ENCODE assay signal across 10 cellular contexts in genomic region chr1:17569200-17570139, GRCh38. TPM values are rescaled to one million over a fixed set of nuclear protein-coding genes. Genes with fewer than 3 reads are reported as not detected.
DNase-seq lines count a peak whose midpoint lies in the region; ATAC-seq and TF ChIP-seq lines count a peak whose summit lies in the region.
"Had no signal": no experiment of that assay in that cellular context is flagged by ENCODE, and none has a peak within 500 bp of the region (broad histone marks: within the 10 kb centered on the region; RNA-seq: fewer than 3 reads in every experiment).

No MANE protein-coding gene starts in this region.

- H3K79me2 ChIP-seq in ACC112 (ENCODE audit: control insufficient read depth, insufficient read depth, low read length, unreplicated experiment): peaks cover 20% of the 10 kb centered on the region

- H2AFZ ChIP-seq in ACC112 (ENCODE audit: low read length, unreplicated experiment): peak overlapping the region; percentile 37

- TF ChIP-seq POLR2A in esophagus muscularis mucosa (IDR thresholded peaks at IDR 0.05; ENCODE audit: low read depth): no peak

- H3K9me3 ChIP-seq in esophagus muscularis mucosa (no peaks in the 10 kb centered on the region), muscle layer of colon (ENCODE audit: low read length) (no peaks in the 10 kb centered on the region)
- H3K9me3 ChIP-seq: neutrophil had no signal

- H3K27ac ChIP-seq in ACC112 (ENCODE audit: low read depth, low read length): peak overlapping the region; percentile 93
- H3K27ac ChIP-seq in esophagus muscularis mucosa (replicated peaks in 1 of 4): peak overlapping the region; percentile 92 to 98 (median 96)
- H3K27ac ChIP-seq in muscle layer of colon (ENCODE audit: low read depth, low read length): peak overlapping the region; percentile 87
- H3K27ac ChIP-seq: neutrophil had no signal

- ATAC-seq in GM18867 (IDR thresholded peaks at IDR 0.05; ENCODE audit: unreplicated experiment) (no peak), HG02884 (IDR thresholded peaks at IDR 0.05; ENCODE audit: unreplicated experiment) (no peak), HG03354 (IDR thresholded peaks at IDR 0.05; ENCODE audit: poor library complexity, severe bottlenecking, unreplicated experiment) (no peak)

- H3K4me1 ChIP-seq in ACC112 (ENCODE audit: control insufficient read depth, insufficient read depth, low read length, unreplicated experiment) (peaks cover 21% of the 10 kb centered on the region), esophagus muscularis mucosa (peaks cover 90 to 100% (median 100%) of the 10 kb centered on the region in 4 donors), muscle layer of colon (ENCODE audit: insufficient read depth, low read length) (peaks cover 84% of the 10 kb centered on the region)

- TF ChIP-seq CTCF in esophagus muscularis mucosa (IDR thresholded peaks at IDR 0.05): no peak

- 8% methylated on average over 12 of the region's 16 CpGs for WGBS in esophagus muscularis mucosa

- H3K27me3 ChIP-seq in ACC112 (ENCODE audit: insufficient read depth, low read length) (no peaks in the 10 kb centered on the region), esophagus muscularis mucosa (no peaks in the 10 kb centered on the region), muscle layer of colon (ENCODE audit: control insufficient read depth in 1 of 2, insufficient read depth in 2 of 2, low read length in 2 of 2) (no peaks in the 10 kb centered on the region)

- H3K4me3 ChIP-seq in ACC112 (ENCODE audit: low read depth, low read length) (peak overlapping the region; percentile 30; the same call in 1 of the 2 replicates), esophagus muscularis mucosa (peak overlapping the region; percentile 18 to 38 (median 26)), muscle layer of colon (ENCODE audit: low read depth in 1 of 2, low read length in 2 of 2) (peak overlapping the region in 1 of 2 donors; percentile 6)

- DNase-seq in OCI-M1 (lab: John Stamatoyannopoulos, UW): peak; percentile 32
- DNase-seq in esophagus muscularis mucosa (ENCODE audit: extremely low spot score): peak; percentile 97
- no peak for DNase-seq in DMS153 treated with DMSO at 0.1 percent for 48 hours (lab: John Stamatoyannopoulos, UW; ENCODE audit: unreplicated experiment)
- DNase-seq: CD4-positive, CD25-positive, alpha-beta regulatory T cell had no signal

- peak overlapping the region; percentile 11 for H3K9ac ChIP-seq in muscle layer of colon (ENCODE audit: low read length)

- intact Hi-C loops in esophagus muscularis mucosa (cut with DNase I): loop anchor here (5.0 kb wide), 1 partner anchor 53 kb away; no protein-coding TSS in a partner anchor

- H3K36me3 ChIP-seq in ACC112 (ENCODE audit: insufficient read depth, low read length): no peaks in the 10 kb centered on the region
- no peaks in the 10 kb centered on the region for H3K36me3 ChIP-seq in esophagus muscularis mucosa
- no peaks in the 10 kb centered on the region for H3K36me3 ChIP-seq in muscle layer of colon (ENCODE audit: insufficient read depth, low read length)
- H3K36me3 ChIP-seq: neutrophil had no signal

- TF ChIP-seq EP300 in esophagus muscularis mucosa (IDR thresholded peaks at IDR 0.05): no peak

RNA-seq across cellular contexts. Expression of gene ARHGEF10L, which starts 30.0 kb away (rescaled TPM):
- 10 to 100 TPM; 46.6 to 93.0 (median 66.9) TPM for total RNA-seq in esophagus muscularis mucosa
- total RNA-seq: CD4-positive, CD25-positive, alpha-beta regulatory T cell had no signal
